ENCODE assay signal across 25 cellular contexts in the genomic region with DNA sequence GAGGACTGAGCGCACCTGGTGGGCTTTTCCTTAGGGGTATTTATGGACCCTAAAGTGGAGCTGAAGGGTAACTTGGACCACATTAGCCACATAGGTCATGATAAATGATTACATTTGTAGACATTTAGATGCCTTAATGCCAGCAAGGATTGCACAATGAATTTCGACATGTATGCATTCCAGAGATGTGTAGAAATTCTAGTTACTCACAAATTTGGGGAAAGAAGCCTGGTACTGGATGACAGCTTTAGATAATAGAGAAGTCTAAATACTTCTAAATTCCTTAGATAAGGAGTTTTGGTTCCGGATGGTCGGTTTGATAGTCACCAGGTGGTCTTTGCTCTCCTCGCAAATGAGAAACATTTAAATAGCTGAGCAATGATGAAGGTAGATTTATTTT.
"Had no signal": no experiment of that assay in that cellular context is flagged by ENCODE, and none has a peak within 500 bp of the region (broad histone marks: within the 10 kb centered on the region; RNA-seq: fewer than 3 reads in every experiment).

No MANE protein-coding gene starts in this region.

- ATAC-seq: effector memory CD8-positive, alpha-beta T cell; esophagus mucosa; gastroesophageal sphincter; heart left ventricle; left cardiac atrium; left lung; left ventricle myocardium superior; lower lobe of right lung; mucosa of descending colon had no signal

- H3K79me2 ChIP-seq: hepatocyte had no signal

- H3K4me1 ChIP-seq: esophagus squamous epithelium, gastroesophageal sphincter, heart left ventricle, left lung, lower lobe of right lung had no signal

- FAIRE-seq: colon, endometrium, frontal cortex, islet of Langerhans, keratinocyte had no signal

- H2AFZ ChIP-seq: hepatocyte had no signal

- H3K27ac ChIP-seq: coronary artery, dorsolateral prefrontal cortex, epithelial cell of prostate, esophagus squamous epithelium, gastroesophageal sphincter, heart left ventricle, hepatocyte, left lung, lower lobe of right lung had no signal

- H3K9me3 ChIP-seq: esophagus squamous epithelium, gastroesophageal sphincter, heart left ventricle, left lung, lower lobe of right lung, mucosa of descending colon had no signal

- H3K4me3 ChIP-seq: coronary artery, dorsolateral prefrontal cortex, esophagus squamous epithelium, gastroesophageal sphincter, heart left ventricle, hepatocyte, left lung, lower lobe of right lung, mucosa of descending colon had no signal

- H3K27me3 ChIP-seq: esophagus squamous epithelium, gastroesophageal sphincter, heart left ventricle, hepatocyte, left lung had no signal

- H3K4me2 ChIP-seq: hepatocyte had no signal

- DNase-seq: dermis blood vessel endothelial cell; dorsolateral prefrontal cortex; effector CD4-positive, alpha-beta T cell; effector memory CD8-positive, alpha-beta T cell; endodermal cell; erythroblast; esophagus squamous epithelium; foreskin fibroblast; heart left ventricle; left cardiac atrium; left lung; left ventricle myocardium superior; lower lobe of right lung; mesenchymal stem cell; mucosa of descending colon had no signal

- H3K36me3 ChIP-seq: esophagus squamous epithelium, gastroesophageal sphincter, heart left ventricle, left lung, lower lobe of right lung had no signal
